Comparison of ENCODE assay signal across 8 cellular contexts in genomic region chr7:71752171-71752935, GRCh38.
DNase-seq lines count a peak whose midpoint lies in the region; ATAC-seq lines count a peak whose summit lies in the region.

No MANE protein-coding gene starts in this region.

- intact Hi-C loops in activated CD4-positive, alpha-beta T cell treated with anti-CD3 and anti-CD28 coated beads for 36 hours (cut with DNase I, micrococcal nuclease) = loop anchor here (1.0 to 5.0 kb wide), 4 partner anchors 580 to 1035 kb away; no protein-coding TSS in a partner anchor

- DNase-seq in activated CD4-positive, alpha-beta T cell treated with anti-CD3 and anti-CD28 coated beads for 36 hours = peak; percentile 80
- DNase-seq in activated CD4-positive, alpha-beta T cell treated with anti-CD3 and anti-CD28 coated beads, Interleukin-2, amount 50 U/mL, for 1 hour = no peak
- DNase-seq in NCI-H2171 treated with DMSO at 0.1 percent for 48 hours (lab: John Stamatoyannopoulos, UW) (peak; percentile 77), astrocyte of the hippocampus (ENCODE audit: low read depth, low spot score) (peak; percentile 76), iPS-NIHi11 (ENCODE audit: low spot score) (peak; percentile 94)
- peak; percentile 38 to 54 for DNase-seq in stimulated activated CD4-positive, alpha-beta T cell treated with anti-CD3 and anti-CD28 coated beads, Interleukin-4, amount 100 ng/mL, for 48 hours (ENCODE audit: low read depth in 2 of 2)
- no peak for DNase-seq in effector memory CD8-positive, alpha-beta T cell

- no peaks in the 10 kb centered on the region for H3K36me3 Mint-ChIP-seq in activated CD4-positive, alpha-beta T cell treated with anti-CD3 and anti-CD28 coated beads for 36 hours (ENCODE audit: low read depth)
- H3K36me3 Mint-ChIP-seq in effector memory CD8-positive, alpha-beta T cell (ENCODE audit: insufficient read depth) = no peaks in the 10 kb centered on the region

- H3K4me3 Mint-ChIP-seq in activated CD4-positive, alpha-beta T cell treated with anti-CD3 and anti-CD28 coated beads for 36 hours = no peak overlapping the region
- no peak overlapping the region for H3K4me3 Mint-ChIP-seq in effector memory CD8-positive, alpha-beta T cell

- H3K4me1 Mint-ChIP-seq in activated CD4-positive, alpha-beta T cell treated with anti-CD3 and anti-CD28 coated beads for 36 hours = no peaks in the 10 kb centered on the region
- H3K4me1 Mint-ChIP-seq in effector memory CD8-positive, alpha-beta T cell (ENCODE audit: low read depth in 2 of 2) = no peaks in the 10 kb centered on the region

- H3K9me3 Mint-ChIP-seq in activated CD4-positive, alpha-beta T cell treated with anti-CD3 and anti-CD28 coated beads for 36 hours (ENCODE audit: low read depth) = peaks cover 6% of the 10 kb centered on the region
- peaks cover 3 to 8% of the 10 kb centered on the region in 2 donors for H3K9me3 Mint-ChIP-seq in effector memory CD8-positive, alpha-beta T cell

- CTCF ChIA-PET in activated CD4-positive, alpha-beta T cell treated with anti-CD3 and anti-CD28 coated beads for 36 hours (lab: Charles Lee) = interaction anchor here (0.5 to 1.3 kb wide), 8 partner anchors 11 to 1526 kb away, joined by 3 to 6 read pairs (median 3); no protein-coding TSS in a partner anchor

- peaks cover 12% of the 10 kb centered on the region for H3K27me3 Mint-ChIP-seq in activated CD4-positive, alpha-beta T cell treated with anti-CD3 and anti-CD28 coated beads for 36 hours
- H3K27me3 Mint-ChIP-seq in effector memory CD8-positive, alpha-beta T cell = peaks cover 0 to 11% of the 10 kb centered on the region in 2 donors

- ATAC-seq in activated CD4-positive, alpha-beta T cell treated with anti-CD3 and anti-CD28 coated beads for 36 hours = peak; percentile 75
- no peak for ATAC-seq in effector memory CD8-positive, alpha-beta T cell (replicated peaks)
- ATAC-seq in GM18867 (IDR thresholded peaks at IDR 0.05; ENCODE audit: unreplicated experiment) = no peak

- POLR2A ChIA-PET in activated CD4-positive, alpha-beta T cell treated with anti-CD3 and anti-CD28 coated beads for 36 hours (lab: Charles Lee) = interaction anchor here (0.6 kb wide), 1 partner anchor 615 kb away, joined by 7 read pairs; no protein-coding TSS in a partner anchor

- H3K27ac Mint-ChIP-seq in activated CD4-positive, alpha-beta T cell treated with anti-CD3 and anti-CD28 coated beads for 36 hours = no peak overlapping the region
- H3K27ac Mint-ChIP-seq in effector memory CD8-positive, alpha-beta T cell = no peak overlapping the region

Comparison
In these comparisons a context has a peak if more than half of its experiments do, and no peak if none do; other contexts are left out.
1. DNase-seq: peak in activated CD4-positive, alpha-beta T cell treated with anti-CD3 and anti-CD28 coated beads for 36 hours (single experiment), NCI-H2171 treated with DMSO at 0.1 percent for 48 hours (single experiment), astrocyte of the hippocampus (single experiment), iPS-NIHi11 (single experiment) and stimulated activated CD4-positive, alpha-beta T cell treated with anti-CD3 and anti-CD28 coated beads, Interleukin-4, amount 100 ng/mL, for 48 hours (2 of 2); none in activated CD4-positive, alpha-beta T cell treated with anti-CD3 and anti-CD28 coated beads, Interleukin-2, amount 50 U/mL, for 1 hour (single experiment) and effector memory CD8-positive, alpha-beta T cell (0 of 3).